In the genomic region with DNA sequence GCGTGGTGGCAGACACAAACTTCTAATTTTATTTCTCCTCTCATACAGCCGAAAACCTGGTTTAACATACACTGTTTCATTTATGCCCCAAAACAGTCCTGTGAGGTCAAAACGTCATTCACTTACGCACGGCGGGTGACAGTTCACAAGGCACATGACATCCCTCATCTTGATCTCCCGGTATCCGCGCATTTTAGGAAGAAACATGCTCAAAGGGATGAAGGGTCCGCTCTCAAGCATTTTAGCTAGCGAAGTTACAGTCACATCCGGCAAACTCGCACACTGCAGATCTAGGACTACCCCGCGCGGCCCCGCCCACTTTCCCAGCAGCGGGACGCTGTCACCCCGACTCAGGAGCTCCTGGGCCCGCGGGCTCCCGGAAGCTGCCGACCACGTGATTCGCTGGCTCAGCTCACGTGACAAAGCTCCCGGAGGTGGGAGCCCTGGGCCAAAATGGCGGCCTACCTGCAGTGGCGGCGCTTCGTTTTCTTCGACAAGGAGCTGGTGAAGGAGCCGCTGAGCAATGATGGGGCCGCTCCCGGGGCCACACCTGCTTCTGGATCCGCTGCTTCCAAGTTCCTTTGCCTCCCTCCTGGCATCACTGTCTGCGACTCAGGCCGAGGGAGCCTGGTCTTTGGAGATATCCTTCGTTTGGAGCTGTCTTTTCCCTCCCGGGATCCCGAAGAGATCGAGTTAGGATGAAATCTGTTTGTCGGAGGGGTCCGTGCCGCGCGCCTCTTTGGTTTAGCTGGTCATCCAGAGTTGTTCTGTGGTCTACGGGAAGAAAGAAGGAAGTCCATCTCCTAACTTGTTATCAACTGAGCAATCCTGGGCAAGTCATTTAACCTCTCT, we compare ENCODE assay signal across 8 cellular contexts. TPM values are rescaled to one million over a fixed set of nuclear protein-coding genes. Genes with fewer than 3 reads are reported as not detected.
DNase-seq lines count a peak whose midpoint lies in the region; ATAC-seq and TF ChIP-seq lines count a peak whose summit lies in the region.

Gene VPS11 (plus strand): TSS at position 448 of the 852 bp plus-strand sequence. CDS start 6 bp downstream, at position 454.

- no peaks in the 10 kb centered on the region for H3K27me3 Mint-ChIP-seq in activated naive CD8-positive, alpha-beta T cell treated with anti-CD3 and anti-CD28 coated beads, Interleukin-2, amount 50 U/mL, for 24 hours

- intact Hi-C loops in Right ventricle myocardium superior (cut with DNase I): no loop called here

- H3K36me3 Mint-ChIP-seq in activated naive CD8-positive, alpha-beta T cell treated with anti-CD3 and anti-CD28 coated beads, Interleukin-2, amount 50 U/mL, for 24 hours (ENCODE audit: low read depth): peaks cover 16% of the 10 kb centered on the region

- peak; percentile 96 for ATAC-seq in HG02678 (IDR thresholded peaks at IDR 0.05; ENCODE audit: unreplicated experiment)
- peak; percentile 100 for ATAC-seq in activated naive CD8-positive, alpha-beta T cell treated with anti-CD3 and anti-CD28 coated beads, Interleukin-2, amount 50 U/mL, for 24 hours
- ATAC-seq in Right ventricle myocardium superior (ENCODE audit: poor library complexity): peak; percentile 99

- peak within 1 kb of the TSS; percentile 96 for H2AFZ ChIP-seq in parathyroid adenoma

- peak; percentile 47 to 63 for TF ChIP-seq POLR2A in tibial nerve (IDR thresholded peaks at IDR 0.05)

- peak within 1 kb of the TSS; percentile 74 for H3K4me2 ChIP-seq in parathyroid adenoma (ENCODE audit: low read length)

- H3K4me3 ChIP-seq in GM12864 (ENCODE audit: low read depth, low read length) (peak within 1 kb of the TSS; percentile 58), parathyroid adenoma (ENCODE audit: low read depth, low read length) (peak within 1 kb of the TSS; percentile 92), tibial nerve (peak within 1 kb of the TSS; percentile 65 to 76 (median 70))

- H3K9me3 ChIP-seq in parathyroid adenoma (ENCODE audit: control insufficient read depth, low read length) (no peaks in the 10 kb centered on the region), tibial nerve (no peaks in the 10 kb centered on the region)

- 0 to 1% methylated on average over 48 of the region's 49 CpGs for WGBS in tibial nerve, 2 donors

- H3K27ac ChIP-seq in parathyroid adenoma (peak within 1 kb of the TSS; percentile 87), tibial nerve (peak within 1 kb of the TSS; percentile 57 to 93 (median 85))

- H3K27ac Mint-ChIP-seq in activated naive CD8-positive, alpha-beta T cell treated with anti-CD3 and anti-CD28 coated beads, Interleukin-2, amount 50 U/mL, for 24 hours: peak within 1 kb of the TSS; percentile 93

- no peaks in the 10 kb centered on the region for H3K27me3 ChIP-seq in parathyroid adenoma (ENCODE audit: control insufficient read depth, insufficient read depth, low read length)
- no peaks in the 10 kb centered on the region for H3K27me3 ChIP-seq in tibial nerve

- DNase-seq in GM12864 (ENCODE audit: low read depth): peak; percentile 91
- DNase-seq in NCI-H128 (lab: John Stamatoyannopoulos, UW; ENCODE audit: unreplicated experiment): peak; percentile 88
- DNase-seq in SW480 (ENCODE audit: low spot score): peak; percentile 94
- peak; percentile 99 for DNase-seq in activated naive CD8-positive, alpha-beta T cell treated with anti-CD3 and anti-CD28 coated beads, Interleukin-2, amount 50 U/mL, for 24 hours
- peak; percentile 99 for DNase-seq in Right ventricle myocardium superior
- DNase-seq in tibial nerve (ENCODE audit: low spot score in 2 of 2): peak; percentile 92 to 93

- no peaks in the 10 kb centered on the region for H3K9me3 Mint-ChIP-seq in activated naive CD8-positive, alpha-beta T cell treated with anti-CD3 and anti-CD28 coated beads, Interleukin-2, amount 50 U/mL, for 24 hours

- no peak for TF ChIP-seq CTCF in GM12864 (IDR thresholded peaks at IDR 0.05; ENCODE audit: low read depth, low read length, missing control alignments)
- no peak for TF ChIP-seq CTCF in parathyroid adenoma (IDR thresholded peaks at IDR 0.05)
- peak in 1 of 5 experiments; percentile 45 for TF ChIP-seq CTCF in tibial nerve (IDR thresholded peaks at IDR 0.05)

- peaks cover 4% of the 10 kb centered on the region for H3K79me2 ChIP-seq in parathyroid adenoma

- H3K4me3 Mint-ChIP-seq in activated naive CD8-positive, alpha-beta T cell treated with anti-CD3 and anti-CD28 coated beads, Interleukin-2, amount 50 U/mL, for 24 hours: peak within 1 kb of the TSS; percentile 87

- H3K4me1 ChIP-seq in parathyroid adenoma (no peaks in the 10 kb centered on the region), tibial nerve (peaks cover 0 to 55% (median 12%) of the 10 kb centered on the region in 4 donors)

- peak within 1 kb of the TSS; percentile 80 for H3K9ac ChIP-seq in parathyroid adenoma

- peak; percentile 93 to 95 for TF ChIP-seq EP300 in tibial nerve (IDR thresholded peaks at IDR 0.05)

- H3K36me3 ChIP-seq in parathyroid adenoma (ENCODE audit: control insufficient read depth, insufficient read depth, low read length) (no peaks in the 10 kb centered on the region), tibial nerve (peaks cover 0 to 34% (median 10%) of the 10 kb centered on the region in 3 donors)

- H3K4me1 Mint-ChIP-seq in activated naive CD8-positive, alpha-beta T cell treated with anti-CD3 and anti-CD28 coated beads, Interleukin-2, amount 50 U/mL, for 24 hours: peaks cover 27% of the 10 kb centered on the region

RNA-seq across cellular contexts. Expression of gene VPS11, which starts in this region (rescaled TPM):
- total RNA-seq in Right ventricle myocardium superior: 19.8 TPM
- 10 to 100 TPM; 25.8 to 54.9 (median 37.1) TPM for total RNA-seq in tibial nerve

Comparison
In these comparisons a context has a peak if more than half of its experiments do, and no peak if none do; other contexts are left out.
1. Peak in every context shown above with its lines: DNase-seq, ATAC-seq, H3K4me3 ChIP-seq and H3K27ac ChIP-seq.